ENCODE assay signal across 11 cellular contexts in the genomic region with DNA sequence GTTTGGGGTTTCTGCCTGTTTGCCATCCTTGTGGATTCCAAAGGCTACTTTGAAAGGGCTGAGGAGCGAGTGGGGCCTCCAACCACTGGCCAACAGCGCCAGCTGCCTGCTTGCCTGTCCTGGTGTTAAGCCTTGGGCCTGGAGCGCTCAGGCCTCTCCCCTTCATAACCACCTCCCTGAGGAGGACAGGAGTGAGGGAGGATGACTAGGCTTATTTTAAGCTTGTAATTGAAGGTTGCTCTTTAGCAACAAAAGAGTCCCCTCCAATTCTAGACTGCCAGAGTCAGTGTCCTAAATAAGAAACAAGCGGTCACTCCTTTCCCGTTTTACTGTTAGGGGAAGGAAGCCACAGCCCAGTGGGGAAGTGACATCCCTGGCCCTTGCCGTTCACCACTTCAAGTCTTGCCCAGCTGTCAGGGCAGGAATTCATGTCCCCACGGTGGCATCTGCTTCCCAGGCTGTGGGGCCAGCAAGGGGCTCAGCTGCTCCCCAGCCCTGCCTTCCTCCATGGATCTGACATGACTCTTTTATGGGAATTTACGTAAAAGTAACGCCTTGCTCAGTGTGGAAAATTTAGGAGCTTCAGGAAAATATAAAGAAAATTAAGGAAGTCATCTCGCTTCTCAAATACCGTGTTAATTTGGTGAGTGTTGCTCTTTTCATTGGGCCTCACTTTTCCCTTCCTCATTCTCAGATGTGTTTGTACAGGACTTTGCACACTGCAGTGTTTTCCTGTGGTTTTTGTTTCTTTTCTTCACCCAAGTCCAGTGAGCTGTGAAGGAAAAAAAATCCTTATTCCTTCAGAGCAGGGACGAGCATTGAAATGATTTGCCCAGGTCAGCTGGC. TPM values are rescaled to one million over a fixed set of nuclear protein-coding genes. Genes with fewer than 3 reads are reported as not detected.
DNase-seq lines count a peak whose midpoint lies in the region; TF ChIP-seq lines count a peak whose summit lies in the region.
"Had no signal": no experiment of that assay in that cellular context is flagged by ENCODE, and none has a peak within 500 bp of the region (broad histone marks: within the 10 kb centered on the region; RNA-seq: fewer than 3 reads in every experiment).

No MANE protein-coding gene starts in this region.

- H3K9me3 ChIP-seq in adrenal gland (replicated peaks in 1 of 3) (peaks cover 0 to 8% (median 0%) of the 10 kb centered on the region in 3 donors), sigmoid colon (peaks cover 0 to 6% (median 3%) of the 10 kb centered on the region in 4 donors), tibial artery (peaks cover 0 to 7% (median 5%) of the 10 kb centered on the region in 3 donors), GM23248 (ENCODE audit: low read depth) (no peaks in the 10 kb centered on the region)

- no peak overlapping the region for H3K27ac Mint-ChIP-seq in activated CD4-positive, alpha-beta T cell treated with anti-CD3 and anti-CD28 coated beads, Interleukin-2, amount 10 ng/mL, durations not matched to agents 7 days and 5 days
- H3K27ac Mint-ChIP-seq: activated T-cell treated with anti-CD3 and anti-CD28 coated beads, Interleukin-2, amount 50 U/mL, for 24 hours; mesothelial cell of epicardium had no signal

- no peak overlapping the region for H3K4me3 Mint-ChIP-seq in activated CD4-positive, alpha-beta T cell treated with anti-CD3 and anti-CD28 coated beads, Interleukin-2, amount 10 ng/mL, durations not matched to agents 7 days and 5 days
- H3K4me3 Mint-ChIP-seq: activated T-cell treated with anti-CD3 and anti-CD28 coated beads, Interleukin-2, amount 50 U/mL, for 24 hours; mesothelial cell of epicardium had no signal

- H3K9me3 Mint-ChIP-seq in activated CD4-positive, alpha-beta T cell treated with anti-CD3 and anti-CD28 coated beads, Interleukin-2, amount 10 ng/mL, durations not matched to agents 7 days and 5 days = peaks cover 4% of the 10 kb centered on the region
- H3K9me3 Mint-ChIP-seq: mesothelial cell of epicardium had no signal

- H3K27me3 ChIP-seq in HL-60 (ENCODE audit: insufficient read depth, poor library complexity, severe bottlenecking) (no peaks in the 10 kb centered on the region), adrenal gland (no peaks in the 10 kb centered on the region), sigmoid colon (no peaks in the 10 kb centered on the region), tibial artery (no peaks in the 10 kb centered on the region), GM23248 (replicated peaks; ENCODE audit: insufficient read depth) (no peaks in the 10 kb centered on the region)

- no peaks in the 10 kb centered on the region for H3K4me1 Mint-ChIP-seq in activated CD4-positive, alpha-beta T cell treated with anti-CD3 and anti-CD28 coated beads, Interleukin-2, amount 10 ng/mL, durations not matched to agents 7 days and 5 days

- peak; percentile 57 to 72 for DNase-seq in HL-60 (ENCODE audit: low read depth in 1 of 2, low spot score in 1 of 2)
- DNase-seq in adrenal gland = peak in 3 of 7 donors; percentile 42 to 63 (median 54)
- DNase-seq in islet precursor cell = peak; percentile 46
- no peak for DNase-seq in sigmoid colon
- DNase-seq in tibial artery = no peak
- DNase-seq in GM23248 = no peak
- no peak for DNase-seq in activated CD4-positive, alpha-beta T cell treated with anti-CD3 and anti-CD28 coated beads, Interleukin-2, amount 10 ng/mL, durations not matched to agents 7 days and 5 days
- DNase-seq in GM03348 (ENCODE audit: low spot score) = no peak
- DNase-seq: activated T-cell treated with anti-CD3 and anti-CD28 coated beads, Interleukin-2, amount 50 U/mL, for 24 hours had no signal

- H3K27me3 Mint-ChIP-seq in activated CD4-positive, alpha-beta T cell treated with anti-CD3 and anti-CD28 coated beads, Interleukin-2, amount 10 ng/mL, durations not matched to agents 7 days and 5 days = peaks cover 9% of the 10 kb centered on the region

- no peak overlapping the region for H3K4me2 ChIP-seq in GM23248 (ENCODE audit: unreplicated experiment)
- H3K4me2 ChIP-seq: smooth muscle cell had no signal

- H3K36me3 ChIP-seq in adrenal gland (replicated peaks in 1 of 2) = peaks cover 0 to 5% of the 10 kb centered on the region in 2 donors
- peaks cover 0 to 20% (median 6%) of the 10 kb centered on the region in 4 donors for H3K36me3 ChIP-seq in sigmoid colon
- peaks cover under 1 to 18% (median 4%) of the 10 kb centered on the region in 3 donors for H3K36me3 ChIP-seq in tibial artery
- H3K36me3 ChIP-seq in GM23248 (ENCODE audit: low read depth) = peaks cover 17% of the 10 kb centered on the region; the same call in 1 of the 2 replicates

- H3K4me1 ChIP-seq in adrenal gland (replicated peaks in 1 of 2) (peaks cover 0 to 10% of the 10 kb centered on the region in 2 donors), sigmoid colon (no peaks in the 10 kb centered on the region), tibial artery (peaks cover 0 to under 1% (median 0%) of the 10 kb centered on the region in 4 donors), GM23248 (ENCODE audit: insufficient read depth) (no peaks in the 10 kb centered on the region)

- peaks cover 7% of the 10 kb centered on the region; the same call in 1 of the 2 replicates for H3F3A ChIP-seq in GM23248 (ENCODE audit: insufficient read depth)

- no peaks in the 10 kb centered on the region for H3K36me3 Mint-ChIP-seq in activated CD4-positive, alpha-beta T cell treated with anti-CD3 and anti-CD28 coated beads, Interleukin-2, amount 10 ng/mL, durations not matched to agents 7 days and 5 days (ENCODE audit: low read depth)

- intact Hi-C loops in adrenal gland (cut with DNase I) = no loop called here
- intact Hi-C loops in sigmoid colon (cut with DNase I) = no loop called here
- intact Hi-C loops in tibial artery (cut with DNase I; ENCODE audit: low total_unique reads) = no loop called here

- CTCF ChIA-PET in activated CD4-positive, alpha-beta T cell treated with anti-CD3 and anti-CD28 coated beads, Interleukin-2, amount 10 ng/mL, durations not matched to agents 7 days and 5 days (lab: Charles Lee) = interaction anchor here (1.2 to 2.0 kb wide), 2 partner anchors 11 to 21 kb away, joined by 3 to 6 read pairs; no protein-coding TSS in a partner anchor

- POLR2A ChIA-PET in activated CD4-positive, alpha-beta T cell treated with anti-CD3 and anti-CD28 coated beads, Interleukin-2, amount 10 ng/mL, durations not matched to agents 7 days and 5 days (lab: Charles Lee) = no interaction called here

- H3K4me3 ChIP-seq in HL-60 (replicated peaks; ENCODE audit: insufficient read depth, low read length) = 0 out of 2 replicates have a peak overlapping the region, but pooled peaks have one; percentile 12
- no peak overlapping the region for H3K4me3 ChIP-seq in adrenal gland
- no peak overlapping the region for H3K4me3 ChIP-seq in sigmoid colon
- no peak overlapping the region for H3K4me3 ChIP-seq in tibial artery
- no peak overlapping the region for H3K4me3 ChIP-seq in GM23248
- H3K4me3 ChIP-seq: smooth muscle cell had no signal

- H3K9ac ChIP-seq in GM23248 = no peak overlapping the region

- WGBS in adrenal gland, 4 donors = 67 to 82% (median 72%) methylated on average over 9 to 12 of the region's 12 CpGs
- 63 to 85% methylated on average over 12 of the region's 12 CpGs for WGBS in sigmoid colon, 2 donors
- 57 to 59% methylated on average over 12 of the region's 12 CpGs for WGBS in GM23248 (ENCODE audit: low coverage in 1 of 2, low lambda C conversion rate in 2 of 2, missing lambda C conversion rate in 2 of 2), 2 experiments

- no peak for TF ChIP-seq EP300 in sigmoid colon (IDR thresholded peaks at IDR 0.05)

- H3K79me2 ChIP-seq in GM23248 (ENCODE audit: insufficient read depth) = no peaks in the 10 kb centered on the region

- in situ Hi-C loops in GM23248 (cut with MboI) = no loop called here

- H4K20me1 ChIP-seq in GM23248 (ENCODE audit: insufficient read depth) = no peaks in the 10 kb centered on the region

- TF ChIP-seq POLR2A in adrenal gland (IDR thresholded peaks at IDR 0.05) (no peak), sigmoid colon (IDR thresholded peaks at IDR 0.05) (no peak)

- H2AFZ ChIP-seq in GM23248 = no peak overlapping the region

- TF ChIP-seq CTCF in HL-60 (IDR thresholded peaks at IDR 0.05; ENCODE audit: insufficient read depth, low read length) (no peak), adrenal gland (IDR thresholded peaks at IDR 0.05) (no peak), sigmoid colon (IDR thresholded peaks at IDR 0.05) (no peak), tibial artery (IDR thresholded peaks at IDR 0.05) (no peak)

- H3K27ac ChIP-seq in HL-60 (replicated peaks) (peak overlapping the region; percentile 79), adrenal gland (peak overlapping the region; percentile 23 to 82 (median 34)), sigmoid colon (peak overlapping the region in 3 of 4 donors; percentile 43 to 52 (median 49)), tibial artery (no peak overlapping the region), GM23248 (no peak overlapping the region)

- H3K9me2 ChIP-seq in GM23248 (ENCODE audit: insufficient read depth) = no peaks in the 10 kb centered on the region

RNA-seq across cellular contexts. Expression of a gene that starts 57.8 kb away (rescaled TPM):
- total RNA-seq in adrenal gland (100 to 1,000 TPM in 4 of 8 donors, 10 to 100 TPM in 4; 42.9 to 281 (median 106) TPM), sigmoid colon (10 to 100 TPM; 24.1 to 53.9 (median 33.3) TPM)
- polyA plus RNA-seq in adrenal gland (100 to 1,000 TPM in 1 of 3 donors, 10 to 100 TPM in 1, 1 to 10 TPM in 1; 9.7 to 211 (median 15.1) TPM), sigmoid colon (10 to 100 TPM; 10.8 to 55.1 (median 24.3) TPM), GM23248 (2016; fragmentation: Nextera tagmentation; extraction: Ambion mirVana) (241 and 257 TPM in 2 replicates)
- 129 and 180 TPM in 2 replicates for total RNA-seq in GM23248 (2014; rRNA removed; shearing (Covaris generic))
- 100 to 1,000 TPM; 141 to 150 TPM for total RNA-seq in activated CD4-positive, alpha-beta T cell treated with anti-CD3 and anti-CD28 coated beads, Interleukin-2, amount 10 ng/mL, durations not matched to agents 7 days and 5 days

Comparison
In these comparisons a context has a peak if more than half of its experiments do, and no peak if none do; other contexts are left out.
1. DNase-seq: peak in HL-60 (2 of 2) and islet precursor cell (single experiment); none in sigmoid colon (single experiment), tibial artery (0 of 2), GM23248 (single experiment), activated CD4-positive, alpha-beta T cell treated with anti-CD3 and anti-CD28 coated beads, Interleukin-2, amount 10 ng/mL, durations not matched to agents 7 days and 5 days (single experiment) and GM03348 (single experiment).
2. H3K27ac ChIP-seq: peak in HL-60 (single experiment), adrenal gland (5 of 5) and sigmoid colon (3 of 4); none in tibial artery (0 of 2) and GM23248 (single experiment).